ENCODE assay signal across 8 cellular contexts in the genomic region with DNA sequence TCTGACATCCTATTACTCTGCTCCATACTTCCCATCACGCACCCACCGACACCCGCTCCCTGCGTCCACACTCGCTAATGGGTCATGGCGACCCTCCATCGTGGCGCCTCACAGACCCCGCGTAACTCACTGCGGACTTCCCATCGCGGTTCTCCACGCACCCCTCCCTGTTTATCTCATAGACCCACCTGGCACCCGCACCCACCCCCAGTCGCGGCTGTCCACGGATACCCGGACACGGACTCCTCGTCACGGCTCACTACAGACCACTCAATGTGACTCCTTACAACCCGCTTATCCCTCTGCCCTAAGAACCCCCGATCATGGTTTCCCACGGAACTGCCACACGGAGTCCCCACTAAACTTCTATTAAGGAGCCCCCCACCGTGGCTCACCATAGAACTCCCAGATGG. TPM values are rescaled to one million over a fixed set of nuclear protein-coding genes. Genes with fewer than 3 reads are reported as not detected.
A peak's percentile ranks its signal among the peaks of the same experiment; 100 is the strongest.
DNase-seq lines count a peak whose midpoint lies in the region; ATAC-seq, FAIRE-seq and TF ChIP-seq lines count a peak whose summit lies in the region.

No MANE protein-coding gene starts in this region.

- DNase-seq in DMS53 (lab: John Stamatoyannopoulos, UW) = peak; percentile 78
- DNase-seq in DMS53 treated with DMSO at 0.1 percent for 48 hours (lab: John Stamatoyannopoulos, UW; ENCODE audit: unreplicated experiment) = no peak
- DNase-seq in WTC11 (ENCODE audit: low spot score) = no peak
- no peak for DNase-seq in progenitor cell of endocrine pancreas (ENCODE audit: low spot score, unreplicated experiment)
- DNase-seq in NCI-H1417 (lab: John Stamatoyannopoulos, UW) = no peak
- DNase-seq in cortex of kidney (lab: John Stamatoyannopoulos, UW) = no peak
- no peak for DNase-seq in HTR-8/SVneo (ENCODE audit: insufficient read length, low spot score)

- POLR2A ChIA-PET in WTC11 (lab: Charles Lee) = no interaction called here

- H3K27me3 Mint-ChIP-seq in WTC11 (ENCODE audit: low read depth) = no peaks in the 10 kb centered on the region
- H3K27me3 Mint-ChIP-seq in progenitor cell of endocrine pancreas = no peaks in the 10 kb centered on the region

- ATAC-seq in WTC11 (no peak), gastroesophageal sphincter (peak; percentile 2)

- no peaks in the 10 kb centered on the region for H3K9me3 ChIP-seq in gastroesophageal sphincter

- H3K27ac Mint-ChIP-seq in WTC11 (peak overlapping the region; percentile 87), progenitor cell of endocrine pancreas (peak overlapping the region; percentile 100)

- H3K27me3 ChIP-seq in gastroesophageal sphincter = no peaks in the 10 kb centered on the region

- peak overlapping the region; percentile 98 for H3K4me3 Mint-ChIP-seq in WTC11
- peak overlapping the region; percentile 96 for H3K4me3 Mint-ChIP-seq in progenitor cell of endocrine pancreas (ENCODE audit: low read depth)

- H3K4me1 ChIP-seq in gastroesophageal sphincter = peaks cover 0 to 27% (median 2%) of the 10 kb centered on the region in 3 donors

- TF ChIP-seq POLR2A in gastroesophageal sphincter (IDR thresholded peaks at IDR 0.05) = no peak

- peaks cover 37% of the 10 kb centered on the region for H3K36me3 Mint-ChIP-seq in WTC11
- H3K36me3 Mint-ChIP-seq in progenitor cell of endocrine pancreas (ENCODE audit: insufficient read depth) = peaks cover 16% of the 10 kb centered on the region

- H3K4me3 ChIP-seq in gastroesophageal sphincter = peak overlapping the region; percentile 52 to 77

- H3K27ac ChIP-seq in gastroesophageal sphincter = peak overlapping the region; percentile 61 to 96 (median 90)

- H3K4me1 Mint-ChIP-seq in WTC11 = peaks cover 14% of the 10 kb centered on the region
- H3K4me1 Mint-ChIP-seq in progenitor cell of endocrine pancreas (ENCODE audit: low read depth) = peaks cover 14% of the 10 kb centered on the region

- CTCF ChIA-PET in WTC11 (lab: Charles Lee) = no interaction called here

- no peaks in the 10 kb centered on the region for H3K9me3 Mint-ChIP-seq in WTC11
- no peaks in the 10 kb centered on the region for H3K9me3 Mint-ChIP-seq in progenitor cell of endocrine pancreas (ENCODE audit: low read depth)

- no peak for TF ChIP-seq CTCF in WTC11 (IDR thresholded peaks at IDR 0.05)
- TF ChIP-seq CTCF in gastroesophageal sphincter (IDR thresholded peaks at IDR 0.05) = no peak
- TF ChIP-seq CTCF in progenitor cell of endocrine pancreas (IDR thresholded peaks at IDR 0.05; ENCODE audit: unreplicated experiment) = no peak

- 0 to 2% methylated on average over 12 to 25 of the region's 27 CpGs for WGBS in gastroesophageal sphincter (ENCODE audit: low coverage in 1 of 2), 2 donors

- no peak for FAIRE-seq in HTR-8/SVneo (lab: Jason Lieb, UNC)

- peaks cover 0 to 39% of the 10 kb centered on the region in 2 donors for H3K36me3 ChIP-seq in gastroesophageal sphincter

- TF ChIP-seq EP300 in gastroesophageal sphincter (IDR thresholded peaks at IDR 0.05) = no peak

TF ChIP-seq in WTC11, 78 proteins besides CTCF, POLR2A, EP300 and RAD21:
- TF ChIP-seq, protein P1, sequence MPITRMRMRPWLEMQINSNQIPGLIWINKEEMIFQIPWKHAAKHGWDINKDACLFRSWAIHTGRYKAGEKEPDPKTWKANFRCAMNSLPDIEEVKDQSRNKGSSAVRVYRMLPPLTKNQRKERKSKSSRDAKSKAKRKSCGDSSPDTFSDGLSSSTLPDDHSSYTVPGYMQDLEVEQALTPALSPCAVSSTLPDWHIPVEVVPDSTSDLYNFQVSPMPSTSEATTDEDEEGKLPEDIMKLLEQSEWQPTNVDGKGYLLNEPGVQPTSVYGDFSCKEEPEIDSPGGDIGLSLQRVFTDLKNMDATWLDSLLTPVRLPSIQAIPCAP (CRISPR knock-in tag; IDR thresholded peaks at IDR 0.05) = no peak
- TF ChIP-seq, protein P2, sequence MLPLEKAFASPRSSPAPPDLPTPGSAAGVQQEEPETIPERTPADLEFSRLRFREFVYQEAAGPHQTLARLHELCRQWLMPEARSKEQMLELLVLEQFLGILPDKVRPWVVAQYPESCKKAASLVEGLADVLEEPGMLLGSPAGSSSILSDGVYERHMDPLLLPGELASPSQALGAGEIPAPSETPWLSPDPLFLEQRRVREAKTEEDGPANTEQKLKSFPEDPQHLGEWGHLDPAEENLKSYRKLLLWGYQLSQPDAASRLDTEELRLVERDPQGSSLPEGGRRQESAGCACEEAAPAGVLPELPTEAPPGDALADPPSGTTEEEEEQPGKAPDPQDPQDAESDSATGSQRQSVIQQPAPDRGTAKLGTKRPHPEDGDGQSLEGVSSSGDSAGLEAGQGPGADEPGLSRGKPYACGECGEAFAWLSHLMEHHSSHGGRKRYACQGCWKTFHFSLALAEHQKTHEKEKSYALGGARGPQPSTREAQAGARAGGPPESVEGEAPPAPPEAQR (CRISPR knock-in tag; IDR thresholded peaks at IDR 0.05) = no peak
- no peak for TF ChIP-seq HMGA2 (CRISPR knock-in tag; IDR thresholded peaks at IDR 0.05)
- no peak for TF ChIP-seq MXD4 (CRISPR knock-in tag; IDR thresholded peaks at IDR 0.05; ENCODE audit: borderline replicate concordance)
- TF ChIP-seq TEAD4 (CRISPR knock-in tag; IDR thresholded peaks at IDR 0.05) = no peak
- TF ChIP-seq RORB (CRISPR knock-in tag; IDR thresholded peaks at IDR 0.05) = no peak
- TF ChIP-seq, protein P3, sequence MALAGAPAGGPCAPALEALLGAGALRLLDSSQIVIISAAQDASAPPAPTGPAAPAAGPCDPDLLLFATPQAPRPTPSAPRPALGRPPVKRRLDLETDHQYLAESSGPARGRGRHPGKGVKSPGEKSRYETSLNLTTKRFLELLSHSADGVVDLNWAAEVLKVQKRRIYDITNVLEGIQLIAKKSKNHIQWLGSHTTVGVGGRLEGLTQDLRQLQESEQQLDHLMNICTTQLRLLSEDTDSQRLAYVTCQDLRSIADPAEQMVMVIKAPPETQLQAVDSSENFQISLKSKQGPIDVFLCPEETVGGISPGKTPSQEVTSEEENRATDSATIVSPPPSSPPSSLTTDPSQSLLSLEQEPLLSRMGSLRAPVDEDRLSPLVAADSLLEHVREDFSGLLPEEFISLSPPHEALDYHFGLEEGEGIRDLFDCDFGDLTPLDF (CRISPR knock-in tag; IDR thresholded peaks at IDR 0.05) = no peak

RNA-seq across cellular contexts. Expression of gene CXXC1, which starts 0.5 kb away (rescaled TPM):
- total RNA-seq in WTC11 (2021) (88.7 to 94.5 TPM (median 94.0 TPM) in 3 replicates), gastroesophageal sphincter (10 to 100 TPM; 44.4 to 54.9 (median 51.5) TPM), progenitor cell of endocrine pancreas (109 and 118 TPM in 2 replicates)

RNA-seq across cellular contexts. Expression of gene MBD1, which starts 5.7 kb away (rescaled TPM):
- total RNA-seq in WTC11 (2021) (47.6 to 53.4 TPM (median 48.4 TPM) in 3 replicates), gastroesophageal sphincter (10 to 100 TPM; 71.1 to 91.0 (median 82.2) TPM), progenitor cell of endocrine pancreas (89.6 and 96.0 TPM in 2 replicates)

RNA-seq across cellular contexts. Expression of gene CFAP53, which starts 20.7 kb away (rescaled TPM):
- total RNA-seq in WTC11 (2021) (0.26 to 0.27 TPM (median 0.27 TPM) in 3 replicates), gastroesophageal sphincter (under 1 TPM in 1 of 4 donors, not detected in 3; 0.45 TPM), progenitor cell of endocrine pancreas (1.5 and 1.7 TPM in 2 replicates)
